Comparison of ENCODE assay signal across 9 cellular contexts in genomic region chr3:52220380-52221026, GRCh38. TPM values are rescaled to one million over a fixed set of nuclear protein-coding genes. Genes with fewer than 3 reads are reported as not detected.
DNase-seq lines count a peak whose midpoint lies in the region; ATAC-seq and TF ChIP-seq lines count a peak whose summit lies in the region.
"Had no signal": no experiment of that assay in that cellular context is flagged by ENCODE, and none has a peak within 500 bp of the region (broad histone marks: within the 10 kb centered on the region; RNA-seq: fewer than 3 reads in every experiment).

No MANE protein-coding gene starts in this region.

- 30 to 35% methylated on average over 9 of the region's 9 CpGs for WGBS in lung, 2 donors

- TF ChIP-seq CTCF in lung (IDR thresholded peaks at IDR 0.05; ENCODE audit: control extremely low read depth, extremely low read depth), result peak; percentile 86

- POLR2A ChIA-PET in activated CD4-positive, alpha-beta memory T cell treated with anti-CD3 and anti-CD28 coated beads for 36 hours (lab: Charles Lee), result interaction anchor here (0.7 to 1.5 kb wide), 6 partner anchors 14 to 119 kb away, joined by 3 to 4 read pairs (median 4); partner anchors contain the start of gene TWF2

- no peaks in the 10 kb centered on the region for H3K9me3 Mint-ChIP-seq in activated CD4-positive, alpha-beta memory T cell treated with anti-CD3 and anti-CD28 coated beads for 36 hours
- H3K9me3 Mint-ChIP-seq: dendritic cell treated with granulocyte-macrophage colony-stimulating factor and Interleukin-4, amounts not matched to agents 40 ng/mL and 50 ng/mL, for 4 days had no signal

- intact Hi-C loops in activated CD4-positive, alpha-beta memory T cell treated with anti-CD3 and anti-CD28 coated beads for 36 hours (cut with micrococcal nuclease), result loop anchor here (1.0 to 5.0 kb wide), 4 partner anchors 20 to 227 kb away; partner anchors contain the start of genes ALAS1 and SEMA3G

- CTCF ChIA-PET in activated CD4-positive, alpha-beta memory T cell treated with anti-CD3 and anti-CD28 coated beads for 36 hours (lab: Charles Lee), result interaction anchor here (0.6 to 12.4 kb wide), 47 partner anchors 9 to 237 kb away, joined by 3 to 271 read pairs (median 5); partner anchors contain the start of genes ACY1, DUSP7, GLYCTK and PPM1M

- H3K4me3 Mint-ChIP-seq in activated CD4-positive, alpha-beta memory T cell treated with anti-CD3 and anti-CD28 coated beads for 36 hours, result no peak overlapping the region
- H3K4me3 Mint-ChIP-seq: dendritic cell treated with granulocyte-macrophage colony-stimulating factor and Interleukin-4, amounts not matched to agents 40 ng/mL and 50 ng/mL, for 4 days had no signal

- no peaks in the 10 kb centered on the region for H3K27me3 Mint-ChIP-seq in activated CD4-positive, alpha-beta memory T cell treated with anti-CD3 and anti-CD28 coated beads for 36 hours

- H3K9me3 ChIP-seq in lung (ENCODE audit: control insufficient read depth in 2 of 2, insufficient read depth in 1 of 2, low read length in 1 of 2), result no peaks in the 10 kb centered on the region

- peaks cover 0 to 1% of the 10 kb centered on the region in 2 donors for H3K36me3 ChIP-seq in lung (ENCODE audit: control insufficient read depth in 2 of 2, insufficient read depth in 2 of 2, low read length in 2 of 2)

- H3K4me1 ChIP-seq in lung (ENCODE audit: control insufficient read depth in 2 of 2, insufficient read depth in 2 of 2, low read length in 2 of 2), result peaks cover 6 to 24% of the 10 kb centered on the region in 2 donors

- H3K4me3 ChIP-seq in lung, result no peak overlapping the region

- H3K27me3 ChIP-seq in lung (ENCODE audit: control insufficient read depth, insufficient read depth), result no peaks in the 10 kb centered on the region

- peaks cover 83% of the 10 kb centered on the region for H3K4me1 Mint-ChIP-seq in activated CD4-positive, alpha-beta memory T cell treated with anti-CD3 and anti-CD28 coated beads for 36 hours (ENCODE audit: low read depth)

- H3K27ac ChIP-seq in lung (ENCODE audit: low read depth in 1 of 2, low read length in 1 of 2), result peak overlapping the region in 1 of 2 donors; percentile 13

- peak; percentile 46 for ATAC-seq in HG03139 (IDR thresholded peaks at IDR 0.05; ENCODE audit: unreplicated experiment)
- ATAC-seq in lung (ENCODE audit: insufficient read depth, low FRiP score), result no peak
- no peak for ATAC-seq in HG02610 (IDR thresholded peaks at IDR 0.05; ENCODE audit: unreplicated experiment)

- peak overlapping the region; percentile 49 for H3K27ac Mint-ChIP-seq in activated CD4-positive, alpha-beta memory T cell treated with anti-CD3 and anti-CD28 coated beads for 36 hours
- H3K27ac Mint-ChIP-seq: dendritic cell treated with granulocyte-macrophage colony-stimulating factor and Interleukin-4, amounts not matched to agents 40 ng/mL and 50 ng/mL, for 4 days had no signal

- H3K36me3 Mint-ChIP-seq in activated CD4-positive, alpha-beta memory T cell treated with anti-CD3 and anti-CD28 coated beads for 36 hours, result peaks cover 3% of the 10 kb centered on the region

- DNase-seq in DMS79 treated with DMSO at 0.1 percent for 48 hours (lab: John Stamatoyannopoulos, UW), result peak; percentile 39
- peak; percentile 3 for DNase-seq in NCI-H774 (lab: John Stamatoyannopoulos, UW)
- peak; percentile 94 for DNase-seq in activated CD4-positive, alpha-beta memory T cell treated with anti-CD3 and anti-CD28 coated beads for 36 hours
- DNase-seq in dermis blood vessel endothelial cell, result peak; percentile 86
- DNase-seq in lung (ENCODE audit: low spot score), result peak; percentile 87
- peak; percentile 71 for DNase-seq in stimulated activated CD8-positive, alpha-beta memory T cell treated with anti-CD3 and anti-CD28 coated beads, Interleukin-12 subunit alpha, Interleukin-12 subunit beta, amount 100 ng/mL, for 4 hours (ENCODE audit: low read depth)

RNA-seq across cellular contexts. Expression of gene TLR9, which starts 4.9 kb away (rescaled TPM):
- total RNA-seq in activated CD4-positive, alpha-beta memory T cell treated with anti-CD3 and anti-CD28 coated beads for 36 hours, result under 1 TPM; 0.59 to 0.90 TPM
- total RNA-seq in dermis blood vessel endothelial cell (under 0.01 TPM in 1 of 2 replicates, not detected in the other), lung (1 to 10 TPM in 1 of 2 donors, under 1 TPM in 1; 0.20 to 1.1 TPM)
- under 1 TPM; 0.37 TPM for polyA plus RNA-seq in lung

RNA-seq across cellular contexts. Expression of gene TWF2, which starts 18.5 kb away (rescaled TPM):
- total RNA-seq in activated CD4-positive, alpha-beta memory T cell treated with anti-CD3 and anti-CD28 coated beads for 36 hours, result 100 to 1,000 TPM; 114 to 118 TPM
- total RNA-seq in dermis blood vessel endothelial cell (144 and 147 TPM in 2 replicates), lung (10 to 100 TPM; 25.7 to 90.3 TPM)
- 100 to 1,000 TPM in 1 of 2 donors, 10 to 100 TPM in 1; 31.1 to 104 TPM for polyA plus RNA-seq in lung

RNA-seq across cellular contexts. Expression of gene ALAS1, which starts 22.5 kb away (rescaled TPM):
- 10 to 100 TPM; 64.4 to 64.5 TPM for total RNA-seq in activated CD4-positive, alpha-beta memory T cell treated with anti-CD3 and anti-CD28 coated beads for 36 hours
- total RNA-seq in dermis blood vessel endothelial cell, result 41.0 and 51.7 TPM in 2 replicates
- total RNA-seq in lung, result 10 to 100 TPM; 38.7 to 85.1 TPM
- 10 to 100 TPM; 56.8 to 57.6 TPM for polyA plus RNA-seq in lung

RNA-seq across cellular contexts. Expression of gene PPM1M, which starts 25.1 kb away (rescaled TPM):
- 100 to 1,000 TPM; 111 TPM for total RNA-seq in activated CD4-positive, alpha-beta memory T cell treated with anti-CD3 and anti-CD28 coated beads for 36 hours
- total RNA-seq in dermis blood vessel endothelial cell (20.6 and 25.0 TPM in 2 replicates), lung (10 to 100 TPM; 18.2 to 45.0 TPM)
- polyA plus RNA-seq in lung, result 10 to 100 TPM; 25.0 to 53.6 TPM

RNA-seq across cellular contexts. Expression of gene WDR82, which starts 57.9 kb away (rescaled TPM):
- total RNA-seq in activated CD4-positive, alpha-beta memory T cell treated with anti-CD3 and anti-CD28 coated beads for 36 hours, result 100 to 1,000 TPM; 110 to 111 TPM
- total RNA-seq in dermis blood vessel endothelial cell (81.3 and 111 TPM in 2 replicates), lung (10 to 100 TPM; 61.0 to 72.8 TPM)
- 10 to 100 TPM; 19.4 to 41.2 TPM for polyA plus RNA-seq in lung

Comparison
In these comparisons a context has a peak if more than half of its experiments do, and no peak if none do; other contexts are left out.
1. DNase-seq: peak in every context shown above with its lines; median percentile 94 in activated CD4-positive, alpha-beta memory T cell treated with anti-CD3 and anti-CD28 coated beads for 36 hours; 87 in lung; 86 in dermis blood vessel endothelial cell; 71 in stimulated activated CD8-positive, alpha-beta memory T cell treated with anti-CD3 and anti-CD28 coated beads, Interleukin-12 subunit alpha, Interleukin-12 subunit beta, amount 100 ng/mL, for 4 hours; 39 in DMS79 treated with DMSO at 0.1 percent for 48 hours; 3 in NCI-H774.